ENCODE assay signal across 8 cellular contexts in genomic region chr7:149285581-149285975, GRCh38. TPM values are rescaled to one million over a fixed set of nuclear protein-coding genes. Genes with fewer than 3 reads are reported as not detected.
DNase-seq lines count a peak whose midpoint lies in the region; ATAC-seq and TF ChIP-seq lines count a peak whose summit lies in the region.

No MANE protein-coding gene starts in this region.

- no peaks in the 10 kb centered on the region for H3K27me3 ChIP-seq in GM06990 (replicated peaks; ENCODE audit: control insufficient read depth, insufficient read depth, low read length)
- no peaks in the 10 kb centered on the region for H3K27me3 ChIP-seq in PC-3 (ENCODE audit: low read length)
- H3K27me3 ChIP-seq in endocrine pancreas (ENCODE audit: control insufficient read depth, insufficient read depth, low read length), result no peaks in the 10 kb centered on the region
- no peaks in the 10 kb centered on the region for H3K27me3 ChIP-seq in muscle layer of colon (ENCODE audit: control insufficient read depth in 1 of 2, insufficient read depth in 2 of 2, low read length in 2 of 2)

- CTCF ChIA-PET in PC-3 (lab: Charles Lee), result interaction anchor here (0.5 to 1.3 kb wide), 7 partner anchors 23 to 1941 kb away, joined by 3 to 9 read pairs (median 4); partner anchors contain the start of genes ABCF2, ZNF282 and ZNF783

- H3K9me2 ChIP-seq in PC-3 (replicated peaks; ENCODE audit: low read length), result no peaks in the 10 kb centered on the region

- POLR2A ChIA-PET in PC-3 (lab: Charles Lee; ENCODE audit: unreplicated experiment), result interaction anchor here (1.0 kb wide), 1 partner anchor 90 kb away, joined by 5 read pairs; the partner anchor contains the start of gene ZNF282

- H3K9me3 ChIP-seq in PC-3 (ENCODE audit: low read length), result no peaks in the 10 kb centered on the region
- H3K9me3 ChIP-seq in endocrine pancreas (ENCODE audit: control insufficient read depth, low read length), result no peaks in the 10 kb centered on the region
- H3K9me3 ChIP-seq in muscle layer of colon (ENCODE audit: low read length), result no peaks in the 10 kb centered on the region

- peak overlapping the region; percentile 21; the same call in 1 of the 2 replicates for H3K9ac ChIP-seq in PC-3 (ENCODE audit: low read length)
- H3K9ac ChIP-seq in endocrine pancreas (ENCODE audit: control insufficient read depth, insufficient read depth, low read length), result peak overlapping the region; percentile 34
- peak overlapping the region; percentile 36 for H3K9ac ChIP-seq in muscle layer of colon (ENCODE audit: low read length)

- H3K4me2 ChIP-seq in PC-3 (ENCODE audit: low read length), result peak overlapping the region; percentile 92

- H4K20me1 ChIP-seq in PC-3 (ENCODE audit: low read length), result no peaks in the 10 kb centered on the region

- BruUV-seq in PC-3 (replicated peaks; lab: Mats Ljungman, UMichigan), result TSS peak; percentile 33

- intact Hi-C loops in PC-3 (cut with micrococcal nuclease), result loop anchor here (2.0 to 10.0 kb wide), 2 partner anchors 23 to 209 kb away; partner anchors contain the start of genes ZNF746 and ZNF783

- in situ Hi-C loops in GM13977 (cut with MboI; ENCODE audit: low pct_unique_long_range_greater_than_20kb, low sequenced_read_pairs, unreplicated experiment), result no loop called here

- TF ChIP-seq CTCF in GM06990 (IDR thresholded peaks at IDR 0.05; ENCODE audit: insufficient read depth, low read length, poor library complexity, severe bottlenecking) (no peak), PC-3 (conservative IDR thresholded peaks at IDR 0.05; ENCODE audit: low read depth, low read length) (no peak), GM13977 (IDR thresholded peaks at IDR 0.05; ENCODE audit: extremely low read depth, insufficient read depth, missing control alignments) (no peak)

- no peaks in the 10 kb centered on the region for H3F3A ChIP-seq in PC-3 (ENCODE audit: low read length, unreplicated experiment)

- ATAC-seq in PC-3, result peak; percentile 0; the same call in 1 of the 2 replicates

- peaks cover 34% of the 10 kb centered on the region for H3K4me1 ChIP-seq in PC-3 (ENCODE audit: insufficient read depth, low read length)
- H3K4me1 ChIP-seq in endocrine pancreas (ENCODE audit: control insufficient read depth, insufficient read depth, low read length), result no peaks in the 10 kb centered on the region
- H3K4me1 ChIP-seq in muscle layer of colon (ENCODE audit: insufficient read depth, low read length), result peaks cover 10% of the 10 kb centered on the region

- DNase-seq in GM06990 (ENCODE audit: extremely low read depth, insufficient read length), result no peak
- DNase-seq in PC-3, result peak; percentile 14
- no peak for DNase-seq in activated effector memory CD4-positive, alpha-beta T cell treated with anti-CD3 and anti-CD28 coated beads, Interleukin-2, amount 50 U/mL, for 16 hours
- no peak for DNase-seq in GM13977 (ENCODE audit: low spot score)
- DNase-seq in MV-4-11 (lab: John Stamatoyannopoulos, UW), result no peak
- DNase-seq in SIG-M5 treated with dmso at 0.1 percent for 504 hours (lab: John Stamatoyannopoulos, UW; ENCODE audit: unreplicated experiment), result no peak

- peak overlapping the region; percentile 64 for H2AFZ ChIP-seq in PC-3 (ENCODE audit: low read length)

- H3K36me3 ChIP-seq in GM06990 (ENCODE audit: control insufficient read depth, insufficient read depth, low read length) (peaks cover 4% of the 10 kb centered on the region), PC-3 (ENCODE audit: low read depth, low read length) (no peaks in the 10 kb centered on the region), endocrine pancreas (ENCODE audit: control insufficient read depth, insufficient read depth, low read length) (no peaks in the 10 kb centered on the region), muscle layer of colon (ENCODE audit: insufficient read depth, low read length) (peaks cover 10% of the 10 kb centered on the region)

- peak overlapping the region; percentile 62 for H3K4me3 ChIP-seq in GM06990 (replicated peaks; ENCODE audit: low read depth, low read length)
- peak overlapping the region; percentile 67 for H3K4me3 ChIP-seq in PC-3 (ENCODE audit: low read length)
- H3K4me3 ChIP-seq in endocrine pancreas (ENCODE audit: control insufficient read depth, insufficient read depth, low read length), result no peak overlapping the region
- H3K4me3 ChIP-seq in muscle layer of colon (ENCODE audit: low read depth in 1 of 2, low read length in 2 of 2), result peak overlapping the region; percentile 38 to 77

- no peaks in the 10 kb centered on the region for H3K79me2 ChIP-seq in PC-3 (ENCODE audit: low read length)

- H3K27ac ChIP-seq in PC-3 (ENCODE audit: low read length) (no peak overlapping the region), muscle layer of colon (ENCODE audit: low read depth, low read length) (no peak overlapping the region)

RNA-seq across cellular contexts. Expression of gene ZNF783, which starts 23.6 kb away (rescaled TPM):
- 6.9 and 7.0 TPM in 2 replicates for total RNA-seq in PC-3 (2014; rRNA removed)

RNA-seq across cellular contexts. Expression of gene ZNF212, which starts 46.1 kb away (rescaled TPM):
- 9.7 and 10.4 TPM in 2 replicates for total RNA-seq in PC-3 (2014; rRNA removed)
